In genomic region chr16:77359065-77359502, GRCh38 we compare ENCODE assay signal across 1 cellular context.
TF ChIP-seq lines count a peak whose summit lies in the region.

No MANE protein-coding gene starts in this region.

TF ChIP-seq in HepG2, 621 proteins besides CTCF, POLR2A, EP300 and RAD21 (continued from another document and continues in another):
- peak; percentile 71 for TF ChIP-seq ARID3A (IDR thresholded peaks at IDR 0.05; ENCODE audit: low read depth, low read length)
- no peak for TF ChIP-seq KLF12 (CRISPR knock-in tag; IDR thresholded peaks at IDR 0.05; ENCODE audit: borderline replicate concordance)
- peak in 1 of 2 experiments; percentile 49; a peak in 1 of 4 replicates for TF ChIP-seq REST (IDR thresholded peaks at IDR 0.05; ENCODE audit: borderline replicate concordance in 1 of 2, low read depth in 1 of 2, low read length in 2 of 2)
- TF ChIP-seq PRDM10 (CRISPR knock-in tag; IDR thresholded peaks at IDR 0.05; ENCODE audit: low read depth) = 0 out of 2 replicates have a peak, but pooled peaks have one; percentile 40
- no peak for TF ChIP-seq ZNF800 (CRISPR knock-in tag; IDR thresholded peaks at IDR 0.05)
- peak; percentile 85 for TF ChIP-seq JUN (CRISPR knock-in tag; IDR thresholded peaks at IDR 0.05)
- TF ChIP-seq FOXP4 (CRISPR knock-in tag; IDR thresholded peaks at IDR 0.05) = peak; percentile 75
- 0 out of 4 replicates have a peak, but pooled peaks of 1 of the 2 experiments have one; percentile 27 for TF ChIP-seq HMGXB4 (CRISPR knock-in tag; IDR thresholded peaks at IDR 0.05; ENCODE audit: borderline replicate concordance in 1 of 2, low read depth in 1 of 2)
- peak; percentile 23; the same call in 1 of the 2 replicates for TF ChIP-seq ZFP82 (CRISPR knock-in tag; IDR thresholded peaks at IDR 0.05; ENCODE audit: borderline replicate concordance)
- TF ChIP-seq ZFP36 (IDR thresholded peaks at IDR 0.05; ENCODE audit: borderline replicate concordance, low read depth, low read length, partially characterized antibody) = peak; percentile 59
- TF ChIP-seq MIER3 (CRISPR knock-in tag; IDR thresholded peaks at IDR 0.05; ENCODE audit: borderline replicate concordance) = peak; percentile 83; the same call in 1 of the 2 replicates
- TF ChIP-seq ETV6 (CRISPR knock-in tag; conservative IDR thresholded peaks at IDR 0.05) = no peak
- 0 out of 2 replicates have a peak, but pooled peaks have one; percentile 35 for TF ChIP-seq IRF2 (CRISPR knock-in tag; IDR thresholded peaks at IDR 0.05)
- no peak for TF ChIP-seq MZF1 (CRISPR knock-in tag; IDR thresholded peaks at IDR 0.05; ENCODE audit: borderline replicate concordance)
- no peak for TF ChIP-seq ZNF530 (CRISPR knock-in tag; IDR thresholded peaks at IDR 0.05; ENCODE audit: low read depth)
- TF ChIP-seq ISL2 (CRISPR knock-in tag; IDR thresholded peaks at IDR 0.05) = peak; percentile 64; the same call in 1 of the 2 replicates
- peak; percentile 73; the same call in 1 of the 2 replicates for TF ChIP-seq ZNF614 (CRISPR knock-in tag; IDR thresholded peaks at IDR 0.05; ENCODE audit: borderline replicate concordance)
- peak; percentile 95 for TF ChIP-seq ZBTB43 (CRISPR knock-in tag; conservative IDR thresholded peaks at IDR 0.05)
- TF ChIP-seq SOX13 (IDR thresholded peaks at IDR 0.05) = peak; percentile 90
- peak in 1 of 2 experiments; percentile 98; a peak in 2 of 4 replicates for TF ChIP-seq SOX13 (CRISPR knock-in tag; conservative IDR thresholded peaks at IDR 0.05 in 1 of 2, IDR thresholded peaks at IDR 0.05 in 1 of 2)
- TF ChIP-seq NFIC (IDR thresholded peaks at IDR 0.05; ENCODE audit: low read length) = peak; percentile 45; the same call in 1 of the 2 replicates
- TF ChIP-seq KDM1A (CRISPR knock-in tag; IDR thresholded peaks at IDR 0.05) = peak; percentile 78
- TF ChIP-seq MTF1 (CRISPR knock-in tag; IDR thresholded peaks at IDR 0.05) = no peak
- peak; percentile 90 for TF ChIP-seq PITX1 (CRISPR knock-in tag; IDR thresholded peaks at IDR 0.05)
- peak; percentile 95 for TF ChIP-seq AHDC1 (CRISPR knock-in tag; IDR thresholded peaks at IDR 0.05; ENCODE audit: borderline replicate concordance)
- TF ChIP-seq ZNF432 (CRISPR knock-in tag; IDR thresholded peaks at IDR 0.05; ENCODE audit: borderline replicate concordance) = no peak
- 0 out of 2 replicates have a peak, but pooled peaks have one; percentile 26 for TF ChIP-seq MED1 (CRISPR knock-in tag; IDR thresholded peaks at IDR 0.05)
- TF ChIP-seq HDAC2 (CRISPR knock-in tag; IDR thresholded peaks at IDR 0.05) = peak; percentile 87
- TF ChIP-seq TSC22D2 (CRISPR knock-in tag; IDR thresholded peaks at IDR 0.05; ENCODE audit: borderline replicate concordance) = no peak
- TF ChIP-seq ZKSCAN8 (CRISPR knock-in tag; IDR thresholded peaks at IDR 0.05; ENCODE audit: borderline replicate concordance) = peak; percentile 85; the same call in 1 of the 2 replicates
- TF ChIP-seq HMG20B (CRISPR knock-in tag; conservative IDR thresholded peaks at IDR 0.05) = peak; percentile 51; the same call in 1 of the 2 replicates
